In the genomic region with DNA sequence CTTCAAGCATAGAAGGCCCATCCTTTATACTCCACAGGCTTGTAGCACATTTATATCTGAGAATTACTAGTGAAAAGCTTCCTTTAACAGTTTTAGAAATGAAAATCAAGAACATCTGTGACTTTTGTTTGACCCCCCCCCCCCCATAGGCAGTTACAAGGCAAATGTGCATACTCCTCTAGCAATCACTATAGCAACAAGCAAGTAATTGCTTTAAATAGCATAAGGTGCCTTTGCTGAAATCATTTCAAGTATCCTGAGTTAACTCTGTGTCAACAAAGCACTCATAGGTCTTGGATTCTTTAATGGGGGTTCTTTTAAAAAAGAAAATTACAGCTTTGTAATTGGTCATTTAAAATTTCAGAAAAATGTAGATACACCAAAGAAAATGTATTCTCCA, we compare ENCODE assay signal across 17 cellular contexts.
"Had no signal": no experiment of that assay in that cellular context is flagged by ENCODE, and none has a peak within 500 bp of the region (broad histone marks: within the 10 kb centered on the region; RNA-seq: fewer than 3 reads in every experiment).

No MANE protein-coding gene starts in this region.

- H2AFZ ChIP-seq: hepatocyte had no signal

- H3K4me2 ChIP-seq: hepatocyte had no signal

- H3K27me3 ChIP-seq: esophagus muscularis mucosa, hepatocyte, neutrophil, tibial nerve, uterus had no signal

- H3K36me3 ChIP-seq: esophagus muscularis mucosa, neutrophil, tibial nerve, uterus had no signal

- H3K9me3 ChIP-seq: neutrophil, tibial nerve, uterus had no signal

- H3K27ac ChIP-seq: coronary artery, esophagus muscularis mucosa, hepatocyte, neutrophil, tibial nerve, uterus had no signal

- DNase-seq: activated CD4-positive, alpha-beta T cell treated with anti-CD3 and anti-CD28 coated beads, Interleukin-2, amount 10 ng/mL, durations not matched to agents 7 days and 5 days; activated CD4-positive, CD25-positive, alpha-beta regulatory T cell; activated CD8-positive, alpha-beta memory T cell treated with anti-CD3 and anti-CD28 coated beads for 24 hours; activated gamma-delta T cell treated with Interleukin-2 at 50 U/mL for 16 hours; activated naive CD8-positive, alpha-beta T cell treated with anti-CD3 and anti-CD28 coated beads for 36 hours; amygdala; central memory CD4-positive, alpha-beta T cell; left ventricle myocardium superior; naive thymus-derived CD8-positive, alpha-beta T cell; retina; substantia nigra; uterus had no signal

- H3K79me2 ChIP-seq: hepatocyte had no signal

- H3K4me3 ChIP-seq: coronary artery, esophagus muscularis mucosa, hepatocyte, tibial nerve, uterus had no signal
